ENCODE assay signal across 8 cellular contexts in the genomic region with DNA sequence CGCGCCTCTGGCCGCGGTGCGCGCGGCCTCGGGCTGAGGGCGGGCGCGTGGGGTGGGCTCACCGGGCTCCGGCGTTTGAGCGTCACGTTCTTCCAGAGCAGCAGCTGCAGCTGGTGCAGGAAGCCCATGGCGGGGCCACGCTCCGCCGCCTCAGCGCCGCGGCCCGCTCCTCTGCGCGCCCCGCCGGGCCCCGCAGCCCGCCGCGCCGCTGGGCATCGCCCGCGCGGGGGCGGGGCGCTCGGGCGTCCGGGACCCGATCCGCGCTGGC. TPM values are rescaled to one million over a fixed set of nuclear protein-coding genes. Genes with fewer than 3 reads are reported as not detected.
DNase-seq lines count a peak whose midpoint lies in the region; ATAC-seq and TF ChIP-seq lines count a peak whose summit lies in the region.

A gene with protein sequence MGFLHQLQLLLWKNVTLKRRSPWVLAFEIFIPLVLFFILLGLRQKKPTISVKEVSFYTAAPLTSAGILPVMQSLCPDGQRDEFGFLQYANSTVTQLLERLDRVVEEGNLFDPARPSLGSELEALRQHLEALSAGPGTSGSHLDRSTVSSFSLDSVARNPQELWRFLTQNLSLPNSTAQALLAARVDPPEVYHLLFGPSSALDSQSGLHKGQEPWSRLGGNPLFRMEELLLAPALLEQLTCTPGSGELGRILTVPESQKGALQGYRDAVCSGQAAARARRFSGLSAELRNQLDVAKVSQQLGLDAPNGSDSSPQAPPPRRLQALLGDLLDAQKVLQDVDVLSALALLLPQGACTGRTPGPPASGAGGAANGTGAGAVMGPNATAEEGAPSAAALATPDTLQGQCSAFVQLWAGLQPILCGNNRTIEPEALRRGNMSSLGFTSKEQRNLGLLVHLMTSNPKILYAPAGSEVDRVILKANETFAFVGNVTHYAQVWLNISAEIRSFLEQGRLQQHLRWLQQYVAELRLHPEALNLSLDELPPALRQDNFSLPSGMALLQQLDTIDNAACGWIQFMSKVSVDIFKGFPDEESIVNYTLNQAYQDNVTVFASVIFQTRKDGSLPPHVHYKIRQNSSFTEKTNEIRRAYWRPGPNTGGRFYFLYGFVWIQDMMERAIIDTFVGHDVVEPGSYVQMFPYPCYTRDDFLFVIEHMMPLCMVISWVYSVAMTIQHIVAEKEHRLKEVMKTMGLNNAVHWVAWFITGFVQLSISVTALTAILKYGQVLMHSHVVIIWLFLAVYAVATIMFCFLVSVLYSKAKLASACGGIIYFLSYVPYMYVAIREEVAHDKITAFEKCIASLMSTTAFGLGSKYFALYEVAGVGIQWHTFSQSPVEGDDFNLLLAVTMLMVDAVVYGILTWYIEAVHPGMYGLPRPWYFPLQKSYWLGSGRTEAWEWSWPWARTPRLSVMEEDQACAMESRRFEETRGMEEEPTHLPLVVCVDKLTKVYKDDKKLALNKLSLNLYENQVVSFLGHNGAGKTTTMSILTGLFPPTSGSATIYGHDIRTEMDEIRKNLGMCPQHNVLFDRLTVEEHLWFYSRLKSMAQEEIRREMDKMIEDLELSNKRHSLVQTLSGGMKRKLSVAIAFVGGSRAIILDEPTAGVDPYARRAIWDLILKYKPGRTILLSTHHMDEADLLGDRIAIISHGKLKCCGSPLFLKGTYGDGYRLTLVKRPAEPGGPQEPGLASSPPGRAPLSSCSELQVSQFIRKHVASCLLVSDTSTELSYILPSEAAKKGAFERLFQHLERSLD (N-terminal part only) (minus strand): TSS at position 225 of the 268 bp plus-strand sequence. CDS start 97 bp downstream, at position 128.

- H3K27ac ChIP-seq in WERI-Rb-1 = peak within 1 kb of the TSS; percentile 64

- intact Hi-C loops in Right ventricle myocardium superior (cut with DNase I) = no loop called here

- no peaks in the 10 kb centered on the region for H3K36me3 ChIP-seq in WERI-Rb-1

- H3K4me1 Mint-ChIP-seq in progenitor cell of endocrine pancreas (ENCODE audit: low read depth) = peaks cover 2% of the 10 kb centered on the region

- no peaks in the 10 kb centered on the region for H3K9me3 Mint-ChIP-seq in progenitor cell of endocrine pancreas (ENCODE audit: low read depth)

- no peaks in the 10 kb centered on the region for H3K9me3 ChIP-seq in WERI-Rb-1 (ENCODE audit: severe bottlenecking)

- TF ChIP-seq CTCF in WERI-Rb-1 (IDR thresholded peaks at IDR 0.05; ENCODE audit: low read depth, low read length) = no peak
- TF ChIP-seq CTCF in progenitor cell of endocrine pancreas (IDR thresholded peaks at IDR 0.05; ENCODE audit: unreplicated experiment) = no peak

- ATAC-seq in Right ventricle myocardium superior (ENCODE audit: poor library complexity) = no peak

- no peaks in the 10 kb centered on the region for H3K27me3 ChIP-seq in WERI-Rb-1 (ENCODE audit: insufficient read depth, low read depth, severe bottlenecking)

- H3K4me3 Mint-ChIP-seq in progenitor cell of endocrine pancreas (ENCODE audit: low read depth) = peak within 1 kb of the TSS; percentile 75

- H3K27me3 Mint-ChIP-seq in progenitor cell of endocrine pancreas = peaks cover 4% of the 10 kb centered on the region

- H3K4me3 ChIP-seq in WERI-Rb-1 (ENCODE audit: low read depth, low read length) = peak within 1 kb of the TSS; percentile 51

- DNase-seq in HCEC 1CT (peak; percentile 32), WERI-Rb-1 (no peak), Right ventricle myocardium superior (no peak), progenitor cell of endocrine pancreas (ENCODE audit: low spot score, unreplicated experiment) (no peak), NCI-H2171 treated with DMSO at 0.1 percent for 48 hours (lab: John Stamatoyannopoulos, UW) (no peak), cerebellar nuclear complex (lab: John Stamatoyannopoulos, UW) (no peak), kidney glomerular epithelial cell (lab: John Stamatoyannopoulos, UW) (no peak), GF-D8 (lab: John Stamatoyannopoulos, UW) (no peak)

- H3K27ac Mint-ChIP-seq in progenitor cell of endocrine pancreas = peak within 1 kb of the TSS; percentile 33

- no peaks in the 10 kb centered on the region for H3K36me3 Mint-ChIP-seq in progenitor cell of endocrine pancreas (ENCODE audit: insufficient read depth)

RNA-seq across cellular contexts. Expression of the gene that starts here (rescaled TPM):
- total RNA-seq in Right ventricle myocardium superior (26.7 TPM), progenitor cell of endocrine pancreas (26.4 and 30.1 TPM in 2 replicates)
